In genomic region chr2:31322376-31322775, GRCh38 we compare ENCODE assay signal across 18 cellular contexts.
DNase-seq lines count a peak whose midpoint lies in the region; ATAC-seq and TF ChIP-seq lines count a peak whose summit lies in the region.
"Had no signal": no experiment of that assay in that cellular context is flagged by ENCODE, and none has a peak within 500 bp of the region (broad histone marks: within the 10 kb centered on the region; RNA-seq: fewer than 3 reads in every experiment).

No MANE protein-coding gene starts in this region.

- peaks cover 57% of the 10 kb centered on the region for H3K4me1 Mint-ChIP-seq in CD8-positive, alpha-beta T cell (ENCODE audit: low read depth)
- H3K4me1 Mint-ChIP-seq in naive B cell: peaks cover 47 to 50% (median 49%) of the 10 kb centered on the region in 3 donors

- H3K4me2 ChIP-seq in fibroblast of lung (ENCODE audit: extremely low read depth, insufficient read depth, low read length): no peak overlapping the region

- intact Hi-C loops in CD8-positive, alpha-beta T cell (cut with DNase I, micrococcal nuclease): no loop called here
- intact Hi-C loops in lower leg skin (cut with DNase I; ENCODE audit: low total_unique reads): no loop called here

- H3K79me2 ChIP-seq in fibroblast of lung (ENCODE audit: control insufficient read depth, insufficient read depth, low read length): no peaks in the 10 kb centered on the region

- H3K4me3 Mint-ChIP-seq in CD8-positive, alpha-beta T cell: no peak overlapping the region
- no peak overlapping the region for H3K4me3 Mint-ChIP-seq in naive B cell

- H3K27ac ChIP-seq in CD8-positive, alpha-beta T cell (ENCODE audit: low read depth, low read length): no peak overlapping the region
- no peak overlapping the region for H3K27ac ChIP-seq in fibroblast of lung (ENCODE audit: insufficient read depth, low read length)
- H3K27ac ChIP-seq: thyroid gland had no signal

- no peak for DNase-seq in CD8-positive, alpha-beta T cell
- DNase-seq in RPMI7951 (ENCODE audit: low read depth): peak; percentile 60
- peak; percentile 20 to 50 for DNase-seq in fibroblast of lung (ENCODE audit: low read depth in 2 of 2)
- no peak for DNase-seq in naive B cell
- no peak for DNase-seq in NCI-H2029 (lab: John Stamatoyannopoulos, UW)
- no peak for DNase-seq in lower leg skin (ENCODE audit: low spot score in 2 of 2)
- DNase-seq: activated effector memory CD4-positive, alpha-beta T cell treated with anti-CD3 and anti-CD28 coated beads, Interleukin-2, amount 50 U/mL, for 16 hours; effector CD8-positive, alpha-beta T cell; foreskin melanocyte; H7; NCI-H526 treated with DMSO at 0.1 percent for 48 hours; PC-3; stimulated activated CD4-positive, alpha-beta T cell treated with anti-CD3 and anti-CD28 coated beads, Interleukin-2, amount 100 ng/mL, for 24 hours; thyroid gland had no signal

- H3K9me3 Mint-ChIP-seq in CD8-positive, alpha-beta T cell: no peaks in the 10 kb centered on the region
- no peaks in the 10 kb centered on the region for H3K9me3 Mint-ChIP-seq in naive B cell

- no peak for TF ChIP-seq CTCF in CD8-positive, alpha-beta T cell (IDR thresholded peaks at IDR 0.05)
- no peak for TF ChIP-seq CTCF in fibroblast of lung (conservative IDR thresholded peaks at IDR 0.05 in 1 of 2, IDR thresholded peaks at IDR 0.05 in 1 of 2; ENCODE audit: low read depth in 1 of 2, low read length in 2 of 2)
- TF ChIP-seq CTCF in lower leg skin (IDR thresholded peaks at IDR 0.05): no peak

- no peaks in the 10 kb centered on the region for H3K9me3 ChIP-seq in CD8-positive, alpha-beta T cell (ENCODE audit: low read length)
- no peaks in the 10 kb centered on the region for H3K9me3 ChIP-seq in fibroblast of lung (ENCODE audit: control insufficient read depth, insufficient read depth, low read depth, low read length)
- H3K9me3 ChIP-seq: thyroid gland had no signal

- H3K36me3 Mint-ChIP-seq in CD8-positive, alpha-beta T cell: no peaks in the 10 kb centered on the region
- H3K36me3 Mint-ChIP-seq in naive B cell: no peaks in the 10 kb centered on the region

- no peaks in the 10 kb centered on the region for H4K20me1 ChIP-seq in fibroblast of lung (ENCODE audit: control insufficient read depth, extremely low read depth, insufficient read depth, low read length)

- H3K27ac Mint-ChIP-seq in CD8-positive, alpha-beta T cell: peak overlapping the region; percentile 42
- H3K27ac Mint-ChIP-seq in naive B cell: peak overlapping the region in 5 of 6 donors; percentile 24 to 67 (median 63)

- peaks cover 41% of the 10 kb centered on the region for H3K4me1 ChIP-seq in CD8-positive, alpha-beta T cell (ENCODE audit: insufficient read depth, low read length)
- peaks cover 12% of the 10 kb centered on the region for H3K4me1 ChIP-seq in fibroblast of lung (ENCODE audit: control insufficient read depth, extremely low read depth, insufficient read depth, low read length)

- H3K27me3 ChIP-seq in CD8-positive, alpha-beta T cell (ENCODE audit: insufficient read depth, low read length): no peaks in the 10 kb centered on the region
- H3K27me3 ChIP-seq in fibroblast of lung (ENCODE audit: control insufficient read depth, insufficient read depth, low read length): no peaks in the 10 kb centered on the region
- H3K27me3 ChIP-seq: thyroid gland had no signal

- CTCF ChIA-PET in CD8-positive, alpha-beta T cell (lab: Charles Lee): interaction anchor here (1.0 to 5.4 kb wide), 2 partner anchors 11 to 609 kb away, joined by 3 to 29 read pairs; no protein-coding TSS in a partner anchor

- 87 to 88% methylated on average over 1 of the region's 1 CpG for WGBS in lower leg skin, 2 donors

- ATAC-seq in CD8-positive, alpha-beta T cell: no peak
- ATAC-seq in naive B cell (ENCODE audit: low read depth in 2 of 2) (no peak), HG02642 (IDR thresholded peaks at IDR 0.05; ENCODE audit: poor library complexity, unreplicated experiment) (no peak), GM21529 (IDR thresholded peaks at IDR 0.05; ENCODE audit: unreplicated experiment) (no peak)
- ATAC-seq: HepG2, PC-3, sciatic nerve had no signal

- no peak overlapping the region for H3K4me3 ChIP-seq in CD8-positive, alpha-beta T cell (ENCODE audit: low read depth, low read length)
- no peak overlapping the region for H3K4me3 ChIP-seq in fibroblast of lung (replicated peaks in 1 of 4; ENCODE audit: control extremely low read depth in 1 of 4, insufficient read depth in 1 of 4, low read depth in 3 of 4, low read length in 4 of 4)
- H3K4me3 ChIP-seq in lower leg skin (ENCODE audit: low read depth, poor library complexity, severe bottlenecking): no peak overlapping the region
- H3K4me3 ChIP-seq: thyroid gland had no signal

- H3K27me3 Mint-ChIP-seq in CD8-positive, alpha-beta T cell (ENCODE audit: low read depth): no peaks in the 10 kb centered on the region
- H3K27me3 Mint-ChIP-seq in naive B cell: no peaks in the 10 kb centered on the region

- TF ChIP-seq POLR2A in lower leg skin (IDR thresholded peaks at IDR 0.05): no peak

- H3K36me3 ChIP-seq in CD8-positive, alpha-beta T cell (ENCODE audit: insufficient read depth, low read length): no peaks in the 10 kb centered on the region
- H3K36me3 ChIP-seq in fibroblast of lung (ENCODE audit: control insufficient read depth, insufficient read depth, low read length): no peaks in the 10 kb centered on the region
- H3K36me3 ChIP-seq: thyroid gland had no signal

- POLR2A ChIA-PET in CD8-positive, alpha-beta T cell (lab: Charles Lee): interaction anchor here (1.5 kb wide), 1 partner anchor 13 kb away, joined by 3 read pairs; no protein-coding TSS in a partner anchor

- H3K9ac ChIP-seq in fibroblast of lung (ENCODE audit: insufficient read depth, low read length): no peak overlapping the region

- H2AFZ ChIP-seq in fibroblast of lung (ENCODE audit: low read length): no peak overlapping the region

Comparison
In these comparisons a context has a peak if more than half of its experiments do, and no peak if none do; other contexts are left out.
1. DNase-seq: peak in RPMI7951 (single experiment) and fibroblast of lung (2 of 2); none in CD8-positive, alpha-beta T cell (0 of 7), naive B cell (single experiment), NCI-H2029 (single experiment) and lower leg skin (0 of 2).